Comparison of ENCODE assay signal across 20 cellular contexts in the genomic region with DNA sequence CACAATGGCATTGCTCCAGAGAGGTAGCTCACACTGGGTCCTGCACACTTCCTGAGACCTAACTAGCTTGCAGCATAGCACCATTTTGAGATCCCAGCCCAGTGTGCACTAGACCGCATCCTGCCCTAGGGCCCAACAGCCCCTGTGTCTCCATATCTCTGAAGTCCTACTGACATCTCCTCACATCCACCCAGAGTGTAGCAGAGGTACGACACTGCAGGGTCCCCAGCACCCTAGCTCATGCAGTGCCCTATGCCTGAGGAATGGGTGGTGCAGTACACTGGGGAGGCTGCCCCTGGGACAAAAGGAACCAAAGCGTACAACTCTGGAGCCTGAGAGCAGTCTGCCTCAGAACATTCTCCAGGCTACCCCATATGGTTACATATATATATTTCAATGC.
A peak's percentile ranks its signal among the peaks of the same experiment; 100 is the strongest.
DNase-seq lines count a peak whose midpoint lies in the region; ATAC-seq and TF ChIP-seq lines count a peak whose summit lies in the region.
"Had no signal": no experiment of that assay in that cellular context is flagged by ENCODE, and none has a peak within 500 bp of the region (broad histone marks: within the 10 kb centered on the region; RNA-seq: fewer than 3 reads in every experiment).

No MANE protein-coding gene starts in this region.

- H3K4me2 ChIP-seq in H9 (ENCODE audit: insufficient read depth, insufficient read length, low read length) = no peak overlapping the region
- H3K4me2 ChIP-seq: A549; BLaER1 treated with 17β-estradiol and CSF1 and Interleukin-3, amounts not matched to agents 10 nM and 100 nM had no signal

- no peak overlapping the region for H3K4ac ChIP-seq in H9 (ENCODE audit: low read depth, low read length)

- no peak overlapping the region for H2BK15ac ChIP-seq in H9 (ENCODE audit: low read depth, low read length)

- H3T11ph ChIP-seq in H9 (ENCODE audit: low read length) = no peak overlapping the region

- no peaks in the 10 kb centered on the region for H3K23me2 ChIP-seq in H9 (ENCODE audit: insufficient read length, low read depth, low read length, poor library complexity, severe bottlenecking)

- no peaks in the 10 kb centered on the region for H3K4me1 ChIP-seq in H9 (ENCODE audit: insufficient read depth, low read length)
- H3K4me1 ChIP-seq in ascending aorta = no peaks in the 10 kb centered on the region
- H3K4me1 ChIP-seq: A549; BE2C; BLaER1 treated with 17β-estradiol and CSF1 and Interleukin-3, amounts not matched to agents 10 nM and 100 nM had no signal

- H3K18ac ChIP-seq in H9 (ENCODE audit: insufficient read length, low read depth, low read length) = no peak overlapping the region

- no peaks in the 10 kb centered on the region for H4K20me1 ChIP-seq in H9 (ENCODE audit: control insufficient read depth, insufficient read depth, insufficient read length)
- H4K20me1 ChIP-seq: BLaER1 treated with 17β-estradiol and CSF1 and Interleukin-3, amounts not matched to agents 10 nM and 100 nM had no signal

- H3K4me1 Mint-ChIP-seq in H9 (no peaks in the 10 kb centered on the region), chondrocyte (ENCODE audit: low read depth) (no peaks in the 10 kb centered on the region)
- no peaks in the 10 kb centered on the region for H3K4me1 Mint-ChIP-seq in stimulated activated effector memory CD8-positive, alpha-beta T cell treated with anti-CD3 and anti-CD28 coated beads, Interleukin-12 subunit alpha, Interleukin-12 subunit beta, amount 100 ng/mL, for 72 hours
- H3K4me1 Mint-ChIP-seq: CD14-positive monocyte; CD8-positive, alpha-beta memory T cell had no signal

- H3K27me3 Mint-ChIP-seq in H9 (ENCODE audit: low read depth) = peaks cover 4% of the 10 kb centered on the region
- peaks cover 15% of the 10 kb centered on the region for H3K27me3 Mint-ChIP-seq in chondrocyte (ENCODE audit: low read depth)
- H3K27me3 Mint-ChIP-seq: CD4-positive, alpha-beta T cell; CD8-positive, alpha-beta memory T cell had no signal

- no peak overlapping the region for H2AK5ac ChIP-seq in H9 (ENCODE audit: insufficient read length, low read length)

- no peak overlapping the region for H3K56ac ChIP-seq in H9 (ENCODE audit: insufficient read length, low read depth, low read length)

- no peaks in the 10 kb centered on the region for H3K36me3 ChIP-seq in ascending aorta
- H3K36me3 ChIP-seq in MG63 = no peaks in the 10 kb centered on the region
- H3K36me3 ChIP-seq: BE2C; BLaER1 treated with 17β-estradiol and CSF1 and Interleukin-3, amounts not matched to agents 10 nM and 100 nM had no signal

- peak overlapping the region; percentile 15; the same call in 1 of the 2 replicates for H3K14ac ChIP-seq in H9 (ENCODE audit: insufficient read depth, low read length)

- H3K27ac ChIP-seq in H9 (ENCODE audit: insufficient read length, low read depth, low read length) = no peak overlapping the region
- no peak overlapping the region for H3K27ac ChIP-seq in ascending aorta
- H3K27ac ChIP-seq: A549; BLaER1 treated with 17β-estradiol and CSF1 and Interleukin-3, amounts not matched to agents 10 nM and 100 nM; GM23248 had no signal

- H3K4me3 ChIP-seq in ascending aorta (no peak overlapping the region), MG63 (no peak overlapping the region)
- H3K4me3 ChIP-seq: A549; BLaER1 treated with 17β-estradiol and CSF1 and Interleukin-3, amounts not matched to agents 10 nM and 100 nM; GM23248 had no signal

- no peak overlapping the region for H2BK20ac ChIP-seq in H9 (ENCODE audit: low read depth, low read length, poor library complexity, severe bottlenecking)

- H3K4me3 Mint-ChIP-seq in H9 (no peak overlapping the region), chondrocyte (ENCODE audit: unreplicated experiment) (no peak overlapping the region)
- H3K4me3 Mint-ChIP-seq in stimulated activated effector memory CD8-positive, alpha-beta T cell treated with anti-CD3 and anti-CD28 coated beads, Interleukin-12 subunit alpha, Interleukin-12 subunit beta, amount 100 ng/mL, for 72 hours = no peak overlapping the region
- H3K4me3 Mint-ChIP-seq: CD14-positive monocyte; CD4-positive, alpha-beta T cell; CD8-positive, alpha-beta memory T cell had no signal

- no peak overlapping the region for H2AFZ ChIP-seq in H9 (ENCODE audit: low read length)
- H2AFZ ChIP-seq: GM23248 had no signal

- H2BK120ac ChIP-seq in H9 (ENCODE audit: low read depth, low read length, poor library complexity, severe bottlenecking) = no peak overlapping the region

- H2BK12ac ChIP-seq in H9 (ENCODE audit: insufficient read length, low read depth, low read length) = no peak overlapping the region

- H4K8ac ChIP-seq in H9 (replicated peaks; ENCODE audit: insufficient read length, low read depth, low read length) = no peak overlapping the region

- H3K36me3 Mint-ChIP-seq in H9 (ENCODE audit: insufficient read depth in 1 of 3, low read depth in 3 of 3) = peaks cover 0 to 5% (median 0%) of the 10 kb centered on the region in 3 experiments; a peak in 1 of 7 replicates
- H3K36me3 Mint-ChIP-seq in chondrocyte (ENCODE audit: low read depth) = no peaks in the 10 kb centered on the region
- no peaks in the 10 kb centered on the region for H3K36me3 Mint-ChIP-seq in stimulated activated effector memory CD8-positive, alpha-beta T cell treated with anti-CD3 and anti-CD28 coated beads, Interleukin-12 subunit alpha, Interleukin-12 subunit beta, amount 100 ng/mL, for 72 hours
- H3K36me3 Mint-ChIP-seq: CD14-positive monocyte; CD8-positive, alpha-beta memory T cell had no signal

- no peaks in the 10 kb centered on the region for H3K79me2 ChIP-seq in H9 (ENCODE audit: insufficient read depth, low read length)

- no peak overlapping the region for H4K5ac ChIP-seq in H9 (ENCODE audit: insufficient read length, low read depth, low read length)

- ATAC-seq in stimulated activated effector memory CD8-positive, alpha-beta T cell treated with anti-CD3 and anti-CD28 coated beads, Interleukin-12 subunit alpha, Interleukin-12 subunit beta, amount 100 ng/mL, for 72 hours = peak; percentile 56
- ATAC-seq: A549, HCT116 had no signal

- H3K27me3 ChIP-seq in H9 (ENCODE audit: insufficient read depth, low read length) = no peaks in the 10 kb centered on the region
- H3K27me3 ChIP-seq in ascending aorta = no peaks in the 10 kb centered on the region
- no peaks in the 10 kb centered on the region for H3K27me3 ChIP-seq in MG63
- H3K27me3 ChIP-seq: BE2C; BLaER1 treated with 17β-estradiol and CSF1 and Interleukin-3, amounts not matched to agents 10 nM and 100 nM had no signal

- TF ChIP-seq CTCF in H9 (conservative IDR thresholded peaks at IDR 0.05) (no peak), chondrocyte (IDR thresholded peaks at IDR 0.05) (no peak), ascending aorta (IDR thresholded peaks at IDR 0.05) (no peak)

- H3K79me1 ChIP-seq in H9 (ENCODE audit: insufficient read depth, low read depth, low read length, poor library complexity, severe bottlenecking) = no peaks in the 10 kb centered on the region

- H3K23ac ChIP-seq in H9 (ENCODE audit: insufficient read length, low read depth, low read length) = no peak overlapping the region

- H4K91ac ChIP-seq in H9 (ENCODE audit: insufficient read length, low read depth, low read length) = no peak overlapping the region

- H3K9me3 Mint-ChIP-seq in H9 (peaks cover 2% of the 10 kb centered on the region in 2 experiments; a peak in 3 of 5 replicates), chondrocyte (ENCODE audit: low read depth) (peaks cover 6% of the 10 kb centered on the region)
- peaks cover 17% of the 10 kb centered on the region for H3K9me3 Mint-ChIP-seq in stimulated activated effector memory CD8-positive, alpha-beta T cell treated with anti-CD3 and anti-CD28 coated beads, Interleukin-12 subunit alpha, Interleukin-12 subunit beta, amount 100 ng/mL, for 72 hours

- no peak overlapping the region for H3K9ac ChIP-seq in H9 (ENCODE audit: extremely low read depth, insufficient read length, low read length)
- H3K9ac ChIP-seq: BLaER1 treated with 17β-estradiol and CSF1 and Interleukin-3, amounts not matched to agents 10 nM and 100 nM; GM23248 had no signal

- no CpG with 5 or more reads among the region's 3 CpGs for WGBS in H9 (ENCODE audit: extremely low coverage, insufficient read length, low lambda C conversion rate)

- intact Hi-C loops in ascending aorta (cut with DNase I) = no loop called here

- H2BK5ac ChIP-seq in H9 (ENCODE audit: insufficient read length, low read length) = no peak overlapping the region

- DNase-seq in H9 (no peak), chondrocyte (ENCODE audit: low spot score) (peak; percentile 59), ascending aorta (ENCODE audit: low spot score in 2 of 2) (no peak), DMS79 treated with DMSO at 0.1 percent for 48 hours (lab: John Stamatoyannopoulos, UW) (no peak), MG63 (no peak)
- DNase-seq in stimulated activated effector memory CD8-positive, alpha-beta T cell treated with anti-CD3 and anti-CD28 coated beads, Interleukin-12 subunit alpha, Interleukin-12 subunit beta, amount 100 ng/mL, for 72 hours (ENCODE audit: low spot score in 2 of 2) = no peak
- DNase-seq: 8988T; ACHN; AML-193; BE2C; CD4-positive, alpha-beta T cell; CD8-positive, alpha-beta memory T cell; DMS53; DND-41; GM23248; H7 had no signal

- no peak overlapping the region for H3K27ac Mint-ChIP-seq in H9
- H3K27ac Mint-ChIP-seq in chondrocyte (ENCODE audit: unreplicated experiment) = no peak overlapping the region
- H3K27ac Mint-ChIP-seq in stimulated activated effector memory CD8-positive, alpha-beta T cell treated with anti-CD3 and anti-CD28 coated beads, Interleukin-12 subunit alpha, Interleukin-12 subunit beta, amount 100 ng/mL, for 72 hours = no peak overlapping the region
- H3K27ac Mint-ChIP-seq: CD14-positive monocyte; CD4-positive, alpha-beta T cell; CD8-positive, alpha-beta memory T cell had no signal

- no peaks in the 10 kb centered on the region for H3K9me3 ChIP-seq in H9 (ENCODE audit: control insufficient read depth, low read depth, low read length)
- peaks cover 0 to 7% of the 10 kb centered on the region in 2 donors for H3K9me3 ChIP-seq in ascending aorta
- H3K9me3 ChIP-seq in MG63 = no peaks in the 10 kb centered on the region
- H3K9me3 ChIP-seq: A549, BE2C had no signal
